In genomic region chr2:142870516-142870915, GRCh38 we compare ENCODE assay signal across 25 cellular contexts. TPM values are rescaled to one million over a fixed set of nuclear protein-coding genes. Genes with fewer than 3 reads are reported as not detected.
DNase-seq lines count a peak whose midpoint lies in the region; ATAC-seq and TF ChIP-seq lines count a peak whose summit lies in the region.
"Had no signal": no experiment of that assay in that cellular context is flagged by ENCODE, and none has a peak within 500 bp of the region (broad histone marks: within the 10 kb centered on the region; RNA-seq: fewer than 3 reads in every experiment).

No MANE protein-coding gene starts in this region.

- no peak overlapping the region for H2AFZ ChIP-seq in mammary epithelial cell (ENCODE audit: low read depth, low read length)

- no peak overlapping the region for H3K9ac ChIP-seq in mammary epithelial cell (ENCODE audit: insufficient read depth, low read length)
- H3K9ac ChIP-seq: SK-N-SH had no signal

- no peaks in the 10 kb centered on the region for H3K27me3 ChIP-seq in GM06990 (replicated peaks; ENCODE audit: control insufficient read depth, insufficient read depth, low read length)
- H3K27me3 ChIP-seq in mammary epithelial cell (ENCODE audit: insufficient read depth, low read length): no peaks in the 10 kb centered on the region
- H3K27me3 ChIP-seq in neutrophil: no peaks in the 10 kb centered on the region
- H3K27me3 ChIP-seq: pancreas, thyroid gland had no signal

- 95% methylated on average over 2 of the region's 2 CpGs for WGBS in mammary epithelial cell (ENCODE audit: low coverage, missing lambda C conversion rate)

- TF ChIP-seq CTCF in GM06990 (IDR thresholded peaks at IDR 0.05; ENCODE audit: insufficient read depth, low read length, poor library complexity, severe bottlenecking) (no peak), mammary epithelial cell (conservative IDR thresholded peaks at IDR 0.05 in 1 of 2, IDR thresholded peaks at IDR 0.05 in 1 of 2; ENCODE audit: extremely low read depth in 1 of 2, insufficient read depth in 1 of 2, low read depth in 1 of 2, low read length in 2 of 2) (no peak), neutrophil (IDR thresholded peaks at IDR 0.05) (no peak)

- H3K4me3 ChIP-seq in GM06990 (replicated peaks; ENCODE audit: low read depth, low read length): peak overlapping the region; percentile 70
- no peak overlapping the region for H3K4me3 ChIP-seq in mammary epithelial cell (replicated peaks in 1 of 3; ENCODE audit: insufficient read depth in 1 of 3, low read depth in 2 of 3, low read length in 3 of 3)
- H3K4me3 ChIP-seq in neutrophil (ENCODE audit: low read depth in 1 of 2, low read length in 1 of 2): no peak overlapping the region
- H3K4me3 ChIP-seq: GM12878, pancreas, thyroid gland had no signal

- H3K27ac ChIP-seq in mammary epithelial cell (ENCODE audit: insufficient read depth, low read depth, low read length) (peak overlapping the region; percentile 37), neutrophil (peak overlapping the region; percentile 26)
- H3K27ac ChIP-seq: pancreas, thyroid gland had no signal

- in situ Hi-C loops in mammary epithelial cell (cut with MboI; ENCODE audit: low sequenced_read_pairs in 2 of 2): no loop called here

- H3K4me1 ChIP-seq in mammary epithelial cell (ENCODE audit: insufficient read depth, low read length) (peaks cover 55% of the 10 kb centered on the region), neutrophil (ENCODE audit: control insufficient read depth in 1 of 2, insufficient read depth in 1 of 2, low read depth in 1 of 2, low read length in 1 of 2) (peaks cover 0 to 11% of the 10 kb centered on the region in 2 experiments)

- no peak for DNase-seq in GM06990 (ENCODE audit: extremely low read depth, insufficient read length)
- DNase-seq in NOMO-1 (lab: John Stamatoyannopoulos, UW; ENCODE audit: unreplicated experiment in 2 of 2): peak; percentile 47 to 70
- no peak for DNase-seq in mammary epithelial cell
- DNase-seq in NCI-H748 treated with DMSO at 0.1 percent for 48 hours (lab: John Stamatoyannopoulos, UW): no peak
- DNase-seq in T-helper 1 cell: no peak
- DNase-seq: activated CD4-positive, alpha-beta T cell treated with anti-CD3 and anti-CD28 coated beads for 36 hours; Caco-2; effector memory CD8-positive, alpha-beta T cell; hippocampal formation; kidney; naive B cell; NCI-H1105; NCI-H774; pancreas; SK-N-SH; stimulated activated naive CD4-positive, alpha-beta T cell; thyroid gland had no signal

- dilution Hi-C loops in mammary epithelial cell (cut with HindIII; ENCODE audit: low sequenced_read_pairs): no loop called here

- CTCF ChIA-PET in mammary epithelial cell (lab: Charles Lee; ENCODE audit: low non-redundant PET): no interaction called here

- H3K4me2 ChIP-seq in mammary epithelial cell (ENCODE audit: insufficient read depth, low read depth, low read length): no peak overlapping the region
- H3K4me2 ChIP-seq: SK-N-SH had no signal

- no TSS peak for BruUV-seq in mammary epithelial cell (replicated peaks; lab: Mats Ljungman, UMichigan)

- H3K9me3 ChIP-seq in mammary epithelial cell (replicated peaks; ENCODE audit: insufficient read depth, low read length) (no peaks in the 10 kb centered on the region), neutrophil (no peaks in the 10 kb centered on the region)
- H3K9me3 ChIP-seq: pancreas, SK-N-SH, thyroid gland had no signal

- intact Hi-C loops in mammary epithelial cell (cut with micrococcal nuclease): no loop called here

- no peaks in the 10 kb centered on the region for H3K79me2 ChIP-seq in mammary epithelial cell (ENCODE audit: insufficient read depth, low read length)

- H4K20me1 ChIP-seq in mammary epithelial cell (ENCODE audit: insufficient read depth, low read length): no peaks in the 10 kb centered on the region

- no peak for ATAC-seq in HG03432 (IDR thresholded peaks at IDR 0.05; ENCODE audit: unreplicated experiment)
- ATAC-seq: activated CD4-positive, alpha-beta T cell treated with anti-CD3 and anti-CD28 coated beads for 36 hours; effector memory CD8-positive, alpha-beta T cell; GM12878; HCT116; Panc1; pancreas; sciatic nerve had no signal

- H3K36me3 ChIP-seq in GM06990 (ENCODE audit: control insufficient read depth, insufficient read depth, low read length) (no peaks in the 10 kb centered on the region), mammary epithelial cell (ENCODE audit: insufficient read depth, low read length) (no peaks in the 10 kb centered on the region), neutrophil (no peaks in the 10 kb centered on the region)
- H3K36me3 ChIP-seq: pancreas, thyroid gland had no signal

RNA-seq across cellular contexts. Expression of gene KYNU, which starts 6.9 kb away (rescaled TPM):
- total RNA-seq in mammary epithelial cell: 1 to 10 TPM; 1.6 to 3.3 TPM
- 1.4 TPM for polyA plus RNA-seq in mammary epithelial cell
- polyA minus RNA-seq in mammary epithelial cell: 0.62 TPM
- total RNA-seq: activated CD4-positive, alpha-beta T cell treated with anti-CD3 and anti-CD28 coated beads for 36 hours; chondrocyte; G401 had no signal
- polyA plus RNA-seq: SK-N-SH had no signal

Comparison
In these comparisons a context has a peak if more than half of its experiments do, and no peak if none do; other contexts are left out.
1. DNase-seq: peak in NOMO-1 (2 of 2); none in GM06990 (single experiment), mammary epithelial cell (single experiment), NCI-H748 treated with DMSO at 0.1 percent for 48 hours (single experiment) and T-helper 1 cell (0 of 5).